Comparison of ENCODE assay signal across 8 cellular contexts in genomic region chr21:28884481-28884880, GRCh38.
DNase-seq lines count a peak whose midpoint lies in the region; ATAC-seq and TF ChIP-seq lines count a peak whose summit lies in the region.

No MANE protein-coding gene starts in this region.

- H3K4me2 ChIP-seq in GM23338 = peak overlapping the region; percentile 80

- H3K9me3 Mint-ChIP-seq in GM23338 = peaks cover 4% of the 10 kb centered on the region; the same call in 2 of the 3 replicates
- no peaks in the 10 kb centered on the region for H3K9me3 Mint-ChIP-seq in effector memory CD8-positive, alpha-beta T cell
- H3K9me3 Mint-ChIP-seq in naive B cell = peaks cover 0 to 2% (median 0%) of the 10 kb centered on the region in 7 donors

- H3K4me3 Mint-ChIP-seq in GM23338 (peak overlapping the region; percentile 97), naive B cell (peak overlapping the region; percentile 87 to 98 (median 93))
- peak overlapping the region; percentile 88 to 90 for H3K4me3 Mint-ChIP-seq in effector memory CD8-positive, alpha-beta T cell

- no peaks in the 10 kb centered on the region for H3F3A ChIP-seq in GM23338 (replicated peaks; ENCODE audit: low read depth)

- H3K36me3 Mint-ChIP-seq in GM23338 (ENCODE audit: low read depth) (peaks cover 13% of the 10 kb centered on the region; the same call in 2 of the 3 replicates), naive B cell (peaks cover 0 to 6% of the 10 kb centered on the region in 2 donors)
- peaks cover 26% of the 10 kb centered on the region for H3K36me3 Mint-ChIP-seq in effector memory CD8-positive, alpha-beta T cell (ENCODE audit: insufficient read depth)

- H3K27me3 Mint-ChIP-seq in GM23338 (ENCODE audit: insufficient read depth, low read depth, poor library complexity) (peaks cover 6% of the 10 kb centered on the region), naive B cell (peaks cover 0 to 3% (median 0%) of the 10 kb centered on the region in 3 donors)
- H3K27me3 Mint-ChIP-seq in effector memory CD8-positive, alpha-beta T cell = peaks cover 0 to 4% of the 10 kb centered on the region in 2 donors

- H3K79me2 ChIP-seq in GM23338 (replicated peaks; ENCODE audit: insufficient read depth) = 0 out of 2 replicates have a peak, but pooled peaks cover 2% of the 10 kb centered on the region

- H3K27ac Mint-ChIP-seq in GM23338 (no peak overlapping the region; the same call in 1 of the 2 replicates), naive B cell (peak overlapping the region in 5 of 6 donors; percentile 86 to 98 (median 98))
- peak overlapping the region; percentile 97 for H3K27ac Mint-ChIP-seq in effector memory CD8-positive, alpha-beta T cell

- H3K4me1 Mint-ChIP-seq in GM23338 = no peaks in the 10 kb centered on the region
- H3K4me1 Mint-ChIP-seq in effector memory CD8-positive, alpha-beta T cell (ENCODE audit: low read depth in 2 of 2) = peaks cover 14 to 18% of the 10 kb centered on the region in 2 donors
- H3K4me1 Mint-ChIP-seq in naive B cell = peaks cover 0 to 23% (median 20%) of the 10 kb centered on the region in 3 donors

- peak overlapping the region; percentile 72 for H3K4me3 ChIP-seq in GM23338

- H3K27ac ChIP-seq in GM23338 (ENCODE audit: low read depth) = no peak overlapping the region

- DNase-seq in EH (ENCODE audit: low read depth) = peak; percentile 37
- peak; percentile 19 for DNase-seq in GM23338 (ENCODE audit: low spot score)
- DNase-seq in RPMI7951 (ENCODE audit: low read depth) = peak; percentile 5
- no peak for DNase-seq in effector memory CD8-positive, alpha-beta T cell
- peak; percentile 6 for DNase-seq in naive B cell
- no peak for DNase-seq in NCI-H1930 (lab: John Stamatoyannopoulos, UW)

- H2AFZ ChIP-seq in GM23338 = peak overlapping the region; percentile 94

- TF ChIP-seq CTCF in GM23338 (conservative IDR thresholded peaks at IDR 0.05; ENCODE audit: low read depth in 2 of 2) = no peak

- peaks cover 7% of the 10 kb centered on the region; the same call in 1 of the 2 replicates for H3K36me3 ChIP-seq in GM23338 (ENCODE audit: insufficient read depth)

- ATAC-seq in GM23338 = peak; percentile 53
- ATAC-seq in effector memory CD8-positive, alpha-beta T cell (replicated peaks) = peak; percentile 18
- peak in 1 of 2 donors; percentile 10 for ATAC-seq in naive B cell (ENCODE audit: low read depth in 2 of 2)
- ATAC-seq in HG03520 (IDR thresholded peaks at IDR 0.05; ENCODE audit: unreplicated experiment) = no peak
- no peak for ATAC-seq in GM18519 (IDR thresholded peaks at IDR 0.05; ENCODE audit: low FRiP score, unreplicated experiment)

- H4K20me1 ChIP-seq in GM23338 (replicated peaks; ENCODE audit: insufficient read depth) = no peaks in the 10 kb centered on the region

- no peaks in the 10 kb centered on the region for H3K4me1 ChIP-seq in GM23338 (ENCODE audit: insufficient read depth)

- H3K27me3 ChIP-seq in GM23338 (ENCODE audit: insufficient read depth) = no peaks in the 10 kb centered on the region

- no peaks in the 10 kb centered on the region for H3K9me2 ChIP-seq in GM23338 (ENCODE audit: insufficient read depth)

TF ChIP-seq in GM23338, 12 proteins besides CTCF, POLR2A, EP300 and RAD21 (continues in another document):
- no peak for TF ChIP-seq CREB1 (CRISPR knock-in tag; IDR thresholded peaks at IDR 0.05; ENCODE audit: low read depth)
- TF ChIP-seq ZNF114 (CRISPR knock-in tag; IDR thresholded peaks at IDR 0.05) = no peak
- TF ChIP-seq POLR2AphosphoS5 (IDR thresholded peaks at IDR 0.05; ENCODE audit: low read depth) = no peak
- no peak for TF ChIP-seq NANOG (IDR thresholded peaks at IDR 0.05; ENCODE audit: borderline replicate concordance)
- TF ChIP-seq EZH2 (IDR thresholded peaks at IDR 0.05; ENCODE audit: low read depth, unreplicated experiment) = no peak
- TF ChIP-seq REST (IDR thresholded peaks at IDR 0.05; ENCODE audit: unreplicated experiment) = no peak
- TF ChIP-seq ZNF331 (CRISPR knock-in tag; IDR thresholded peaks at IDR 0.05; ENCODE audit: low read depth) = no peak
- TF ChIP-seq STAT1 (IDR thresholded peaks at IDR 0.05; ENCODE audit: unreplicated experiment) = no peak
- TF ChIP-seq JUNB (IDR thresholded peaks at IDR 0.05; ENCODE audit: unreplicated experiment) = no peak
- no peak for TF ChIP-seq ZNF462 (CRISPR knock-in tag; IDR thresholded peaks at IDR 0.05)

Comparison
In these comparisons a context has a peak if more than half of its experiments do, and no peak if none do; other contexts are left out.
1. DNase-seq: peak in EH (single experiment), GM23338 (single experiment), RPMI7951 (single experiment) and naive B cell (single experiment); none in effector memory CD8-positive, alpha-beta T cell (0 of 3) and NCI-H1930 (0 of 2).
2. ATAC-seq: peak in GM23338 (single experiment) and effector memory CD8-positive, alpha-beta T cell (single experiment); none in HG03520 (single experiment) and GM18519 (single experiment).
3. Peak in every context shown above with its lines, with median percentiles within 50 percentile points of each other: H3K4me3 Mint-ChIP-seq.